25 cellular contexts compared by ENCODE assay signal in genomic region chr15:101060576-101061551, GRCh38.
DNase-seq lines count a peak whose midpoint lies in the region; ATAC-seq and TF ChIP-seq lines count a peak whose summit lies in the region.
"Had no signal": no experiment of that assay in that cellular context is flagged by ENCODE, and none has a peak within 500 bp of the region (broad histone marks: within the 10 kb centered on the region; RNA-seq: fewer than 3 reads in every experiment).

No MANE protein-coding gene starts in this region.

- no peaks in the 10 kb centered on the region for H3K79me2 ChIP-seq in OCI-LY1 (ENCODE audit: insufficient read depth, low read length)

- H3F3A ChIP-seq in OCI-LY1 (ENCODE audit: insufficient read depth, low read length), result no peaks in the 10 kb centered on the region

- H3K9me2 ChIP-seq in OCI-LY1 (ENCODE audit: low read depth, low read length), result no peaks in the 10 kb centered on the region

- H3K4me1 ChIP-seq in BLaER1 treated with 17β-estradiol and CSF1 and Interleukin-3, amounts not matched to agents 10 nM and 100 nM, result peaks cover 8 to 49% (median 38%) of the 10 kb centered on the region in 10 experiments
- H3K4me1 ChIP-seq in OCI-LY1 (ENCODE audit: insufficient read depth, low read length, severe bottlenecking) (peaks cover 29% of the 10 kb centered on the region), sigmoid colon (peaks cover 0 to 15% (median 15%) of the 10 kb centered on the region in 4 donors)
- H3K4me1 ChIP-seq: BE2C, psoas muscle had no signal

- ATAC-seq in HG03565 (IDR thresholded peaks at IDR 0.05; ENCODE audit: unreplicated experiment), result no peak
- no peak for ATAC-seq in HG03280 (IDR thresholded peaks at IDR 0.05; ENCODE audit: unreplicated experiment)
- ATAC-seq in HG03039 (IDR thresholded peaks at IDR 0.05; ENCODE audit: unreplicated experiment), result no peak
- ATAC-seq: activated CD4-positive, alpha-beta T cell treated with anti-CD3 and anti-CD28 coated beads for 36 hours; activated CD8-positive, alpha-beta T cell treated with anti-CD3 and anti-CD28 coated beads, Interleukin-2, amount 10 ng/mL, durations not matched to agents 7 days and 5 days; activated T-cell treated with anti-CD3 and anti-CD28 coated beads, Interleukin-2, amount 50 U/mL, for 4 hours; Panc1; psoas muscle had no signal

- peaks cover 0 to 13% (median 0%) of the 10 kb centered on the region in 11 experiments; a peak in 3 of 22 replicates for H4K20me1 ChIP-seq in BLaER1 treated with 17β-estradiol and CSF1 and Interleukin-3, amounts not matched to agents 10 nM and 100 nM
- no peaks in the 10 kb centered on the region for H4K20me1 ChIP-seq in OCI-LY1 (ENCODE audit: insufficient read depth, low read length)

- no peak for TF ChIP-seq POLR2A in sigmoid colon (IDR thresholded peaks at IDR 0.05)

- no peak overlapping the region for H3K4me3 ChIP-seq in BLaER1 treated with 17β-estradiol and CSF1 and Interleukin-3, amounts not matched to agents 10 nM and 100 nM
- no peak overlapping the region for H3K4me3 ChIP-seq in OCI-LY1 (ENCODE audit: low read depth, low read length, poor library complexity, severe bottlenecking)
- no peak overlapping the region for H3K4me3 ChIP-seq in sigmoid colon
- H3K4me3 ChIP-seq: esophagus muscularis mucosa, psoas muscle had no signal

- 0 out of 22 replicates have a peak, but pooled peaks cover 0 to 5% (median 0%) of the 10 kb centered on the region in 11 experiments for H3K36me3 ChIP-seq in BLaER1 treated with 17β-estradiol and CSF1 and Interleukin-3, amounts not matched to agents 10 nM and 100 nM
- H3K36me3 ChIP-seq in OCI-LY1 (ENCODE audit: insufficient read depth, low read length), result peaks cover 92% of the 10 kb centered on the region
- H3K36me3 ChIP-seq in sigmoid colon, result peaks cover 5 to 69% (median 19%) of the 10 kb centered on the region in 4 donors
- H3K36me3 ChIP-seq: BE2C had no signal

- intact Hi-C loops in sigmoid colon (cut with DNase I), result no loop called here

- DNase-seq in islet precursor cell, result peak; percentile 48
- DNase-seq in sigmoid colon, result peak; percentile 34
- DNase-seq in activated effector memory CD4-positive, alpha-beta T cell treated with anti-CD3 and anti-CD28 coated beads, Interleukin-2, amount 50 U/mL, for 16 hours, result no peak
- DNase-seq: activated CD4-positive, alpha-beta T cell treated with anti-CD3 and anti-CD28 coated beads for 36 hours; activated CD8-positive, alpha-beta T cell treated with anti-CD3 and anti-CD28 coated beads, Interleukin-2, amount 10 ng/mL, durations not matched to agents 7 days and 5 days; activated T-cell treated with anti-CD3 and anti-CD28 coated beads, Interleukin-2, amount 50 U/mL, for 4 hours; BE2C; CD8-positive, alpha-beta memory T cell; foreskin fibroblast; midbrain; naive B cell; NCI-H1417 treated with DMSO at 0.1 percent for 48 hours; NCI-H2081; NCI-H226; NCI-H69; psoas muscle; SHP77 treated with DMSO at 0.1 percent for 48 hours; stimulated activated naive CD4-positive, alpha-beta T cell had no signal

- H3K9ac ChIP-seq in BLaER1 treated with 17β-estradiol and CSF1 and Interleukin-3, amounts not matched to agents 10 nM and 100 nM, result no peak overlapping the region
- no peak overlapping the region for H3K9ac ChIP-seq in OCI-LY1 (ENCODE audit: low read length)

- no peak overlapping the region for H3K27ac ChIP-seq in BLaER1 treated with 17β-estradiol and CSF1 and Interleukin-3, amounts not matched to agents 10 nM and 100 nM
- peak overlapping the region; percentile 92 for H3K27ac ChIP-seq in OCI-LY1 (ENCODE audit: low read depth, low read length, poor library complexity, severe bottlenecking)
- no peak overlapping the region for H3K27ac ChIP-seq in sigmoid colon
- H3K27ac ChIP-seq: esophagus muscularis mucosa, psoas muscle had no signal

- 92% methylated on average over 35 of the region's 35 CpGs for WGBS in sigmoid colon, 2 donors

- TF ChIP-seq EP300 in sigmoid colon (IDR thresholded peaks at IDR 0.05), result no peak

- no peak overlapping the region for H2AFZ ChIP-seq in OCI-LY1 (ENCODE audit: low read length)

- no peaks in the 10 kb centered on the region; a peak in 1 of 22 replicates for H3K9me3 ChIP-seq in BLaER1 treated with 17β-estradiol and CSF1 and Interleukin-3, amounts not matched to agents 10 nM and 100 nM (replicated peaks in 1 of 11)
- no peaks in the 10 kb centered on the region for H3K9me3 ChIP-seq in OCI-LY1 (ENCODE audit: low read length)
- no peaks in the 10 kb centered on the region for H3K9me3 ChIP-seq in sigmoid colon
- H3K9me3 ChIP-seq: BE2C, esophagus muscularis mucosa, psoas muscle had no signal

- peak overlapping the region in 8 of 11 experiments; percentile 14 to 67 (median 48); a peak in 11 of 22 replicates for H3K4me2 ChIP-seq in BLaER1 treated with 17β-estradiol and CSF1 and Interleukin-3, amounts not matched to agents 10 nM and 100 nM
- no peak overlapping the region for H3K4me2 ChIP-seq in OCI-LY1 (ENCODE audit: low read length)

- TF ChIP-seq CTCF in OCI-LY1 (IDR thresholded peaks at IDR 0.05; ENCODE audit: low read length) (no peak), sigmoid colon (IDR thresholded peaks at IDR 0.05) (no peak)

- H3K27me3 ChIP-seq in BLaER1 treated with 17β-estradiol and CSF1 and Interleukin-3, amounts not matched to agents 10 nM and 100 nM, result peaks cover 0 to 49% (median 10%) of the 10 kb centered on the region in 11 experiments; a peak in 15 of 22 replicates
- H3K27me3 ChIP-seq in OCI-LY1 (ENCODE audit: insufficient read depth, low read length) (no peaks in the 10 kb centered on the region), sigmoid colon (no peaks in the 10 kb centered on the region)
- H3K27me3 ChIP-seq: BE2C, esophagus muscularis mucosa had no signal
